ENCODE assay signal across 8 cellular contexts in the genomic region with DNA sequence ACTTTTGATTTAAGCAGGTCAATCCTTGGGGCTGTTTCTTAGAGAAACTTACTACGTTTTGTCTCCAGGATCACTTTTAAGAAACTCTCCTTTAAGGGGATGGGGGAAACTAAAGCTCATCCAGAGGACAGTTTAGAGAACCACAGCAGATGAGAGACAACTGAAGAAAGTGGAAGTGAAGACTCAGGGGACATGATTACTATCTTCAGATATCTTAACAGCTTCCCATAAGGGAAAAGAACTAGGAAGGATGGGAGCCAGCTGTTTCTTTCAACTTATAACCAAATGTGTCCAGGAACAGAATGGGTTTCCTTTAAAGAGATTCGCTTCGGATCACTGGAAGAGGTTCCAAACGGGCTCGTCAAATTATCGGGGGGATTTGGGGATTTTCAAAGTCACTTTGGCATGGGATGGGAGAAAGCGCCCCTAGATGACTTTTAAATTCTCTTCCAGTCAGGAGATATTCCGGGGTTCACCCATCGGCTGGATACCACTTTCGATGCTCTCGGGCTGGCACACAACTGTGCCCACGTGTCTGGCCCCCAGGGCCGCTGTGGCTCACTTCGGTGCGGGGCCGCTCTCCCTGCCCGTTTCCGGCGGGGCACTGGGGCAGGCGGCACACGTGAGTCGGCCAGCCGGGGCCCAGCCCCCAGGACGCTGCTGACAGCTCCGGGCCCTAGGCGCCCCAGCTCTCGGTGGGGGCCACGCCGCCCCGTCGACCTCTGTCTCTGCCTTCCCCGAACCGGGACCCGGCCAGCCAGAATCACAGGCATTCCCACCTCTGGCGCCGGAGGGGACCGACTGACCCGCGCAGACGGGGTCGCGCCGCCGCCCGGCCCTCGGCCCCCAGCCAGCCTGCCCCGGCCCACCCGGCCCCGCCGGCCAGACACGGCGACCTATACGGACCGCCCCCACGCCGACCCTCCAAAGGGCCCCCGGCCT. TPM values are rescaled to one million over a fixed set of nuclear protein-coding genes. Genes with fewer than 3 reads are reported as not detected.
DNase-seq lines count a peak whose midpoint lies in the region; ATAC-seq and TF ChIP-seq lines count a peak whose summit lies in the region.

No MANE protein-coding gene starts in this region.

- peak overlapping the region; percentile 85 for H3K4me3 Mint-ChIP-seq in activated B cell treated with CpG ODN at 0.5 μM for 24 hours

- no peak for TF ChIP-seq CTCF in Loucy (conservative IDR thresholded peaks at IDR 0.05; ENCODE audit: low read length)
- TF ChIP-seq CTCF in activated B cell treated with CpG ODN at 0.5 μM for 24 hours (IDR thresholded peaks at IDR 0.05) = no peak
- no peak for TF ChIP-seq CTCF in left lung (IDR thresholded peaks at IDR 0.05)

- ATAC-seq in GM21737 (IDR thresholded peaks at IDR 0.05; ENCODE audit: unreplicated experiment) (peak; percentile 54), activated B cell treated with CpG ODN at 0.5 μM for 24 hours (ENCODE audit: low read depth) (peak; percentile 77), left lung (peak; percentile 80), GM18858 (IDR thresholded peaks at IDR 0.05; ENCODE audit: unreplicated experiment) (no peak)

- DNase-seq in ELR (ENCODE audit: low read depth) (peak; percentile 74), activated B cell treated with CpG ODN at 0.5 μM for 24 hours (peak; percentile 61), cerebellum (ENCODE audit: low spot score) (peak; percentile 55), left lung (peak; percentile 57 to 90)
- peak; percentile 38 to 43 for DNase-seq in stimulated activated CD4-positive, alpha-beta T cell treated with anti-CD3 and anti-CD28 coated beads, Interleukin-2, amount 100 ng/mL, for 48 hours

- H3K4me2 ChIP-seq in Loucy (ENCODE audit: low read depth, low read length, poor library complexity, severe bottlenecking) = peak overlapping the region; percentile 94

- POLR2A ChIA-PET in activated B cell treated with CpG ODN at 0.5 μM for 24 hours (lab: Charles Lee) = interaction anchor here (0.5 to 1.0 kb wide), 6 partner anchors 10 to 262 kb away, joined by 3 to 8 read pairs (median 4); a partner anchor contains a TSS

- H3K9me3 ChIP-seq in Loucy (ENCODE audit: insufficient read depth, low read depth, low read length) (no peaks in the 10 kb centered on the region), left lung (no peaks in the 10 kb centered on the region)

- peaks cover 4% of the 10 kb centered on the region for H3K36me3 Mint-ChIP-seq in activated B cell treated with CpG ODN at 0.5 μM for 24 hours (ENCODE audit: low read depth)

- peaks cover 81% of the 10 kb centered on the region for H3K4me1 ChIP-seq in Loucy (ENCODE audit: insufficient read depth, low read length, poor library complexity, severe bottlenecking)
- peaks cover 5 to 41% of the 10 kb centered on the region in 2 donors for H3K4me1 ChIP-seq in left lung

- CTCF ChIA-PET in activated B cell treated with CpG ODN at 0.5 μM for 24 hours (lab: Charles Lee) = interaction anchor here (0.9 kb wide), 1 partner anchor 1417 kb away, joined by 3 read pairs; a partner anchor contains a TSS

- peaks cover 37% of the 10 kb centered on the region for H4K20me1 ChIP-seq in Loucy (ENCODE audit: insufficient read depth, low read length, poor library complexity, severe bottlenecking)

- H3K4me3 ChIP-seq in Loucy (ENCODE audit: low read length, poor library complexity, severe bottlenecking) = peak overlapping the region; percentile 80
- peak overlapping the region; percentile 76 to 81 for H3K4me3 ChIP-seq in left lung

- no peaks in the 10 kb centered on the region for H3K27me3 Mint-ChIP-seq in activated B cell treated with CpG ODN at 0.5 μM for 24 hours

- no peaks in the 10 kb centered on the region for H3K9me3 Mint-ChIP-seq in activated B cell treated with CpG ODN at 0.5 μM for 24 hours

- peak overlapping the region; percentile 86 for H3K27ac Mint-ChIP-seq in activated B cell treated with CpG ODN at 0.5 μM for 24 hours

- no peak overlapping the region; the same call in 1 of the 2 replicates for H2AFZ ChIP-seq in Loucy (ENCODE audit: low read length)

- peaks cover 18% of the 10 kb centered on the region for H3K4me1 Mint-ChIP-seq in activated B cell treated with CpG ODN at 0.5 μM for 24 hours

- H3K9ac ChIP-seq in Loucy (ENCODE audit: low read depth, low read length, poor library complexity, severe bottlenecking) = peak overlapping the region; percentile 74

- H3K79me2 ChIP-seq in Loucy (ENCODE audit: insufficient read depth, low read length) = peaks cover 72% of the 10 kb centered on the region

- H3K36me3 ChIP-seq in Loucy (ENCODE audit: insufficient read depth, low read length) (no peaks in the 10 kb centered on the region), left lung (no peaks in the 10 kb centered on the region)

- H3K9me2 ChIP-seq in Loucy (replicated peaks; ENCODE audit: low read depth, low read length) = no peaks in the 10 kb centered on the region

- H3F3A ChIP-seq in Loucy (ENCODE audit: low read depth) = peaks cover 11% of the 10 kb centered on the region

- no peaks in the 10 kb centered on the region for H3K27me3 ChIP-seq in Loucy (ENCODE audit: insufficient read depth, low read length, poor library complexity, severe bottlenecking)
- H3K27me3 ChIP-seq in left lung = no peaks in the 10 kb centered on the region

- peak overlapping the region; percentile 87 to 92 for H3K27ac ChIP-seq in left lung

- intact Hi-C loops in activated B cell treated with CpG ODN at 0.5 μM for 24 hours (cut with micrococcal nuclease) (loop anchor here (1.0 kb wide), 1 partner anchor 120 kb away; a partner anchor contains a TSS), left lung (cut with DNase I) (no loop called here)

RNA-seq across cellular contexts. Expression of a gene that starts 1.0 kb away (rescaled TPM):
- total RNA-seq in activated B cell treated with CpG ODN at 0.5 μM for 24 hours (25.1 and 28.0 TPM in 2 replicates), cerebellum (65.8 TPM), left lung (10 to 100 TPM; 27.8 to 30.8 TPM)
